Comparison of ENCODE assay signal across 1 cellular context in genomic region chr2:112727276-112728028, GRCh38.
TF ChIP-seq lines count a peak whose summit lies in the region.

No MANE protein-coding gene starts in this region.

TF ChIP-seq in IMR-90, 13 proteins besides CTCF, POLR2A, EP300 and RAD21:
- TF ChIP-seq CEBPB (IDR thresholded peaks at IDR 0.05; ENCODE audit: low read depth, low read length) (no peak), NFE2L2 (IDR thresholded peaks at IDR 0.05; ENCODE audit: low read depth, low read length) (no peak), CHD1 (IDR thresholded peaks at IDR 0.05; ENCODE audit: low read depth, low read length) (no peak), RCOR1 (IDR thresholded peaks at IDR 0.05; ENCODE audit: insufficient replicate concordance, low read length) (no peak), RFX5 (IDR thresholded peaks at IDR 0.05; ENCODE audit: low read depth, low read length) (no peak), USF2 (IDR thresholded peaks at IDR 0.05; ENCODE audit: low read depth, low read length) (no peak), SMC3 (IDR thresholded peaks at IDR 0.05; ENCODE audit: low read depth, low read length) (no peak), MXI1 (IDR thresholded peaks at IDR 0.05; ENCODE audit: borderline replicate concordance, low read depth, low read length) (no peak), MAZ (IDR thresholded peaks at IDR 0.05; ENCODE audit: borderline replicate concordance, low read depth, low read length) (no peak), ELK1 (IDR thresholded peaks at IDR 0.05; ENCODE audit: borderline replicate concordance, low read depth, low read length) (no peak), MAFK (IDR thresholded peaks at IDR 0.05; ENCODE audit: low read depth, low read length) (no peak), FOS (IDR thresholded peaks at IDR 0.05; ENCODE audit: low read depth, low read length) (no peak), BHLHE40 (IDR thresholded peaks at IDR 0.05; ENCODE audit: low read depth, low read length) (no peak)
TF ChIP-seq in IMR-90: peak in this region for 0.
